ENCODE assay signal across 14 cellular contexts in the genomic region with DNA sequence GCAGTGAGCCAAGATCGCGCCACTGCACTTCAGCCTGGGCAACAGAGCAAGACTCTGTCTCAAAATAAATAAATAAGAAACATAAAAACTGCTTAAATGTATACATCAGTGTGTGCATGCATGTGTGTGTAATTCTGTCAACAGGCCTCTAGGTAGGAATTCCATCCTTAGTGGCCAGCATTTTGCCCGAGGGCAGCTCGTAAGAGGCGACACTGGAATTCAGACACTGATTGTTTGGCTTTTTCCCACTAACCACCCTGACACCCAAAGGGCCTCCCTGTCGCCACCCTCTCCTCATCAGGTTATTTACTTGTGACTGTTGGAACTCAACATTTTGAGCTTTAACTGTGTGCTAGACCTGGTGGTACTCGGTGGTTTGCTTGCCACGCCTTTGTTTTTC.
DNase-seq lines count a peak whose midpoint lies in the region; ATAC-seq and TF ChIP-seq lines count a peak whose summit lies in the region.
"Had no signal": no experiment of that assay in that cellular context is flagged by ENCODE, and none has a peak within 500 bp of the region (broad histone marks: within the 10 kb centered on the region; RNA-seq: fewer than 3 reads in every experiment).

No MANE protein-coding gene starts in this region.

- H4K20me1 ChIP-seq in PC-3 (ENCODE audit: low read length): no peaks in the 10 kb centered on the region

- no peaks in the 10 kb centered on the region for H3F3A ChIP-seq in PC-3 (ENCODE audit: low read length, unreplicated experiment)

- no peaks in the 10 kb centered on the region for H3K79me2 ChIP-seq in PC-3 (ENCODE audit: low read length)

- H3K4me3 Mint-ChIP-seq in nephron progenitor cell: no peak overlapping the region

- BruUV-seq in PC-3 (replicated peaks; lab: Mats Ljungman, UMichigan): no TSS peak

- no peaks in the 10 kb centered on the region; the same call in 1 of the 2 replicates for H3K36me3 ChIP-seq in PC-3 (ENCODE audit: low read depth, low read length)
- H3K36me3 ChIP-seq: BE2C had no signal

- ATAC-seq in PC-3 (peak; percentile 37; the same call in 1 of the 2 replicates), left lobe of liver (no peak), GM18511 (IDR thresholded peaks at IDR 0.05; ENCODE audit: unreplicated experiment) (no peak)
- ATAC-seq: A549, HepG2 had no signal

- DNase-seq in EL (peak; percentile 28), PC-3 (peak; percentile 39), nephron progenitor cell (no peak), glomerular visceral epithelial cell (ENCODE audit: extremely low spot score) (no peak), left lobe of liver (ENCODE audit: low spot score) (no peak)
- DNase-seq: BE2C, Calu3, DMS 273 treated with DMSO at 0.1 percent for 48 hours, GF-D8 had no signal

- CTCF ChIA-PET in PC-3 (lab: Charles Lee): no interaction called here

- H2AFZ ChIP-seq in PC-3 (ENCODE audit: low read length): no peak overlapping the region

- no peaks in the 10 kb centered on the region for H3K9me3 Mint-ChIP-seq in nephron progenitor cell

- H3K9ac ChIP-seq in PC-3 (ENCODE audit: low read length): no peak overlapping the region
- H3K9ac ChIP-seq: KMS-11 had no signal

- peak overlapping the region; percentile 66 for H3K27ac Mint-ChIP-seq in nephron progenitor cell

- H3K27me3 ChIP-seq in PC-3 (ENCODE audit: low read length): no peaks in the 10 kb centered on the region
- H3K27me3 ChIP-seq: BE2C had no signal

- H3K36me3 Mint-ChIP-seq in nephron progenitor cell (ENCODE audit: low read depth): peaks cover 44% of the 10 kb centered on the region

- TF ChIP-seq CTCF in PC-3 (conservative IDR thresholded peaks at IDR 0.05; ENCODE audit: low read depth, low read length) (no peak), nephron progenitor cell (IDR thresholded peaks at IDR 0.05) (no peak)

- no peaks in the 10 kb centered on the region for H3K9me2 ChIP-seq in PC-3 (replicated peaks; ENCODE audit: low read length)

- POLR2A ChIA-PET in PC-3 (lab: Charles Lee; ENCODE audit: unreplicated experiment): interaction anchor here (0.5 to 0.7 kb wide), 3 partner anchors 69 to 273 kb away, joined by 3 read pairs; no protein-coding TSS in a partner anchor

- no peak overlapping the region for H3K4me3 ChIP-seq in PC-3 (ENCODE audit: low read length)
- H3K4me3 ChIP-seq: A549, HAP-1 had no signal

- no peak overlapping the region for H3K4me2 ChIP-seq in PC-3 (ENCODE audit: low read length)
- H3K4me2 ChIP-seq: A549, KMS-11 had no signal

- no peaks in the 10 kb centered on the region for H3K27me3 Mint-ChIP-seq in nephron progenitor cell (ENCODE audit: low read depth, poor library complexity)

- no peaks in the 10 kb centered on the region for H3K4me1 ChIP-seq in PC-3 (ENCODE audit: insufficient read depth, low read length)
- H3K4me1 ChIP-seq: A549, BE2C, HAP-1 had no signal

- no peak overlapping the region for H3K27ac ChIP-seq in PC-3 (ENCODE audit: low read length)
- H3K27ac ChIP-seq: A549, KMS-11 had no signal

- H3K9me3 ChIP-seq in PC-3 (ENCODE audit: low read length): no peaks in the 10 kb centered on the region
- H3K9me3 ChIP-seq: A549, BE2C, HAP-1 had no signal

- intact Hi-C loops in PC-3 (cut with micrococcal nuclease): loop anchor here (10.0 kb wide), 1 partner anchor 362 kb away; no protein-coding TSS in a partner anchor

- H3K4me1 Mint-ChIP-seq in nephron progenitor cell: no peaks in the 10 kb centered on the region

Comparison
In these comparisons a context has a peak if more than half of its experiments do, and no peak if none do; other contexts are left out.
1. DNase-seq: peak in EL (single experiment) and PC-3 (single experiment); none in nephron progenitor cell (single experiment), glomerular visceral epithelial cell (single experiment) and left lobe of liver (single experiment).